In genomic region chr22:47101321-47101885, GRCh38 we compare ENCODE assay signal across 22 cellular contexts.
DNase-seq lines count a peak whose midpoint lies in the region; ATAC-seq, FAIRE-seq and TF ChIP-seq lines count a peak whose summit lies in the region.
"Had no signal": no experiment of that assay in that cellular context is flagged by ENCODE, and none has a peak within 500 bp of the region (broad histone marks: within the 10 kb centered on the region; RNA-seq: fewer than 3 reads in every experiment).

No MANE protein-coding gene starts in this region.

- H3K27ac Mint-ChIP-seq in osteocyte (ENCODE audit: unreplicated experiment) = no peak overlapping the region
- H3K27ac Mint-ChIP-seq: CD14-positive monocyte had no signal

- no peak for TF ChIP-seq RAD21 in HepG2 (CRISPR knock-in tag; IDR thresholded peaks at IDR 0.05)

- no peak for FAIRE-seq in HepG2 (lab: Jason Lieb, UNC)
- FAIRE-seq: G401.6, K562, RCC 7860 had no signal

- WGBS in HepG2 (ENCODE audit: low lambda C conversion rate) = 100% methylated on average over 6 of the region's 16 CpGs
- 97% methylated on average over 5 of the region's 16 CpGs for WGBS in right lobe of liver (ENCODE audit: insufficient coverage, low coverage, low lambda C conversion rate, missing lambda C conversion rate)
- WGBS in hepatocyte (ENCODE audit: low lambda C conversion rate, missing lambda C conversion rate) = 96% methylated on average over 16 of the region's 16 CpGs
- 93 to 98% (median 96%) methylated on average over 9 to 16 of the region's 16 CpGs for WGBS in heart left ventricle, 4 donors
- 98% methylated on average over 16 of the region's 16 CpGs for WGBS in GM23248 (ENCODE audit: low coverage in 1 of 2, low lambda C conversion rate in 2 of 2, missing lambda C conversion rate in 2 of 2), 2 experiments

- no TSS peak for BruUV-seq in HepG2 (replicated peaks; lab: Mats Ljungman, UMichigan)

- in situ Hi-C loops in HepG2 (cut with HindIII; ENCODE audit: extremely low pct_ligation_motif_present, low pct_unique_long_range_greater_than_20kb) = no loop called here
- in situ Hi-C loops in GM23248 (cut with MboI) = no loop called here

- H3K4me3 ChIP-seq in HepG2 (replicated peaks in 1 of 3; ENCODE audit: insufficient read depth in 1 of 3, low read depth in 2 of 3, low read length in 3 of 3) (no peak overlapping the region), right lobe of liver (no peak overlapping the region), hepatocyte (no peak overlapping the region), heart left ventricle (no peak overlapping the region), GM23248 (no peak overlapping the region)
- H3K4me3 ChIP-seq: K562 had no signal

- H3K9me3 Mint-ChIP-seq in osteocyte (ENCODE audit: unreplicated experiment) = no peaks in the 10 kb centered on the region

- H4K20me1 ChIP-seq in HepG2 (ENCODE audit: insufficient read depth, low read length) (no peaks in the 10 kb centered on the region), hepatocyte (ENCODE audit: insufficient read depth, poor library complexity, severe bottlenecking) (no peaks in the 10 kb centered on the region), GM23248 (ENCODE audit: insufficient read depth) (no peaks in the 10 kb centered on the region)

- H3F3A ChIP-seq in GM23248 (ENCODE audit: insufficient read depth) = peaks cover 10% of the 10 kb centered on the region

- no peak for TF ChIP-seq POLR2A in HepG2 (IDR thresholded peaks at IDR 0.05; ENCODE audit: insufficient read depth in 1 of 2, low read depth in 2 of 2, low read length in 2 of 2)
- TF ChIP-seq POLR2A in right lobe of liver (IDR thresholded peaks at IDR 0.05) = no peak
- TF ChIP-seq POLR2A in heart left ventricle (IDR thresholded peaks at IDR 0.05) = no peak

- H3K9me3 ChIP-seq in HepG2 (ENCODE audit: low read length) (no peaks in the 10 kb centered on the region), right lobe of liver (no peaks in the 10 kb centered on the region), hepatocyte (ENCODE audit: low read depth) (no peaks in the 10 kb centered on the region), heart left ventricle (no peaks in the 10 kb centered on the region), GM23248 (ENCODE audit: low read depth) (no peaks in the 10 kb centered on the region)

- ATAC-seq in HepG2 (no peak), right lobe of liver (no peak), heart left ventricle (no peak), GM21786 (IDR thresholded peaks at IDR 0.05; ENCODE audit: unreplicated experiment) (no peak), left cardiac atrium (no peak)
- ATAC-seq: K562, Right ventricle myocardium inferior had no signal

- 0 out of 5 replicates have a peak, but pooled peaks cover 0 to 1% of the 10 kb centered on the region in 2 experiments for H3K36me3 ChIP-seq in HepG2 (replicated peaks in 1 of 2; ENCODE audit: control insufficient read depth in 1 of 2, insufficient read depth in 2 of 2, low read length in 2 of 2)
- no peaks in the 10 kb centered on the region for H3K36me3 ChIP-seq in right lobe of liver
- H3K36me3 ChIP-seq in hepatocyte (replicated peaks; ENCODE audit: insufficient read depth, low read depth) = no peaks in the 10 kb centered on the region
- H3K36me3 ChIP-seq in heart left ventricle = no peaks in the 10 kb centered on the region
- H3K36me3 ChIP-seq in GM23248 (ENCODE audit: low read depth) = no peaks in the 10 kb centered on the region

- H3K79me2 ChIP-seq in HepG2 (ENCODE audit: insufficient read depth, low read length) = no peaks in the 10 kb centered on the region
- H3K79me2 ChIP-seq in hepatocyte = no peaks in the 10 kb centered on the region
- H3K79me2 ChIP-seq in GM23248 (ENCODE audit: insufficient read depth) = no peaks in the 10 kb centered on the region

- CTCF ChIA-PET in HepG2 (lab: Yijun Ruan, JAX; ENCODE audit: low intra/inter-chr PET ratio, low total read pairs) = no interaction called here

- H3K36me3 Mint-ChIP-seq in osteocyte (ENCODE audit: unreplicated experiment) = no peaks in the 10 kb centered on the region

- no peak overlapping the region for H3K4me3 Mint-ChIP-seq in osteocyte (ENCODE audit: unreplicated experiment)
- H3K4me3 Mint-ChIP-seq: CD14-positive monocyte had no signal

- no peaks in the 10 kb centered on the region for H3K27me3 Mint-ChIP-seq in osteocyte (ENCODE audit: unreplicated experiment)

- no peaks in the 10 kb centered on the region for H3K9me2 ChIP-seq in hepatocyte (replicated peaks; ENCODE audit: insufficient read depth)
- H3K9me2 ChIP-seq in GM23248 (ENCODE audit: insufficient read depth) = no peaks in the 10 kb centered on the region

- no peak overlapping the region for H3K27ac ChIP-seq in HepG2 (ENCODE audit: extremely low read length, insufficient read depth, low read length)
- H3K27ac ChIP-seq in right lobe of liver = no peak overlapping the region
- peak overlapping the region; percentile 89 for H3K27ac ChIP-seq in hepatocyte
- H3K27ac ChIP-seq in heart left ventricle = no peak overlapping the region
- H3K27ac ChIP-seq in GM23248 = no peak overlapping the region

- H2AFZ ChIP-seq in HepG2 (ENCODE audit: low read length) = no peak overlapping the region
- H2AFZ ChIP-seq in hepatocyte = no peak overlapping the region
- H2AFZ ChIP-seq in GM23248 = no peak overlapping the region

- H3K4me2 ChIP-seq in HepG2 (ENCODE audit: low read depth, low read length) (no peak overlapping the region), hepatocyte (no peak overlapping the region), GM23248 (ENCODE audit: unreplicated experiment) (no peak overlapping the region)

- H3K27me3 ChIP-seq in HepG2 (ENCODE audit: control insufficient read depth in 1 of 2, insufficient read depth in 2 of 2, low read length in 2 of 2) (no peaks in the 10 kb centered on the region), right lobe of liver (no peaks in the 10 kb centered on the region), hepatocyte (no peaks in the 10 kb centered on the region), heart left ventricle (no peaks in the 10 kb centered on the region), GM23248 (replicated peaks; ENCODE audit: insufficient read depth) (no peaks in the 10 kb centered on the region)

- POLR2A ChIA-PET in HepG2 (lab: Yijun Ruan, JAX) = no interaction called here

- TF ChIP-seq EP300 in HepG2 (IDR thresholded peaks at IDR 0.05; ENCODE audit: low read depth in 2 of 2, low read length in 2 of 2) = no peak
- TF ChIP-seq EP300 in HepG2 (CRISPR knock-in tag; IDR thresholded peaks at IDR 0.05; ENCODE audit: borderline replicate concordance) = no peak

- H3K9ac ChIP-seq in HepG2 (ENCODE audit: insufficient read depth, low read depth, low read length) (no peak overlapping the region), GM23248 (no peak overlapping the region)

- DNase-seq in HepG2 (ENCODE audit: low spot score) (no peak), right lobe of liver (no peak), hepatocyte (ENCODE audit: low spot score) (peak; percentile 3), osteocyte (ENCODE audit: extremely low spot score, unreplicated experiment) (peak; percentile 81), heart left ventricle (no peak), GM23248 (no peak), left cardiac atrium (no peak)
- DNase-seq: 8988T, DMS 273 treated with DMSO at 0.1 percent for 48 hours, DND-41, HCEC 1CT, NCI-H1105, NCI-H1694, NCI-H2081 treated with DMSO at 0.1 percent for 48 hours, NCI-H510A treated with DMSO at 0.1 percent for 48 hours, NCI-H774 had no signal

- peaks cover 4% of the 10 kb centered on the region for H3K4me1 Mint-ChIP-seq in osteocyte (ENCODE audit: unreplicated experiment)
- H3K4me1 Mint-ChIP-seq: CD14-positive monocyte had no signal

- H3K4me1 ChIP-seq in HepG2 (ENCODE audit: insufficient read depth, low read length) (peaks cover 19% of the 10 kb centered on the region), right lobe of liver (no peaks in the 10 kb centered on the region), hepatocyte (ENCODE audit: insufficient read depth) (peaks cover 15% of the 10 kb centered on the region), heart left ventricle (peaks cover 0 to 3% (median 0%) of the 10 kb centered on the region in 12 donors), GM23248 (ENCODE audit: insufficient read depth) (peaks cover 1% of the 10 kb centered on the region; the same call in 1 of the 2 replicates)

- intact Hi-C loops in HepG2 (cut with micrococcal nuclease; ENCODE audit: unreplicated experiment) (loop anchor here (10.0 kb wide), 1 partner anchor 83 kb away; no protein-coding TSS in a partner anchor), right lobe of liver (cut with DNase I) (no loop called here), heart left ventricle (cut with DNase I) (loop anchor here in 1 of 10 donors (10.0 kb wide), 1 partner anchor 57 kb away; no protein-coding TSS in a partner anchor), left cardiac atrium (cut with DNase I) (no loop called here)

- TF ChIP-seq CTCF in HepG2 (CRISPR knock-in tag; IDR thresholded peaks at IDR 0.05) (no peak), right lobe of liver (IDR thresholded peaks at IDR 0.05) (no peak), hepatocyte (IDR thresholded peaks at IDR 0.05; ENCODE audit: poor library complexity) (no peak), osteocyte (IDR thresholded peaks at IDR 0.05) (no peak), heart left ventricle (IDR thresholded peaks at IDR 0.05) (no peak)

Comparison
In these comparisons a context has a peak if more than half of its experiments do, and no peak if none do; other contexts are left out.
1. DNase-seq: peak in hepatocyte (single experiment) and osteocyte (single experiment); none in HepG2 (single experiment), right lobe of liver (0 of 3), heart left ventricle (0 of 5), GM23248 (single experiment) and left cardiac atrium (single experiment).